Comparison of ENCODE assay signal across 1 cellular context in the genomic region with DNA sequence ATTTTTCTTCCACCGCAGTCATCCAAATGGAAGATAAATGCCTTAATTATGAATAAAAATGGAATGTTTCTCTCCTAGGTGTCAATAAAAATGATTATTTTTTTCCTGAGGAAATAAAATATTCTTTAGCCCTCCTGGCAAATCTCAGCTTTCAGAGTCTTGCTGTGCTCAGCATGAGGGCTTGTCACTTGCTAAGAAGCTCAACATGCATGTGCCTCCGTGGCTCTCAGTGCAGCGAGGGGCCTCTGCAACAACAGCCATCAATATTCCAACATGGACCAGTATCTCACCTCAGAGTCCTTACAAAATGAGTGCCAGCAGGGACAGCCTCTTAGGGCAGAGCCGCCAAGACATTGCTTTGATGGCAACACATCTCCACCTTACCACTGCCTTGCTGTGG.
TF ChIP-seq lines count a peak whose summit lies in the region.

No MANE protein-coding gene starts in this region.

TF ChIP-seq in A549, 52 proteins besides CTCF, POLR2A, EP300 and RAD21 (continued from another document):
- TF ChIP-seq KDM1A (IDR thresholded peaks at IDR 0.05; ENCODE audit: low read depth), result no peak
- TF ChIP-seq BHLHE40 (IDR thresholded peaks at IDR 0.05; ENCODE audit: low read depth, low read length), result no peak
- TF ChIP-seq CHD4 (IDR thresholded peaks at IDR 0.05; ENCODE audit: borderline replicate concordance), result no peak
